In the genomic region with DNA sequence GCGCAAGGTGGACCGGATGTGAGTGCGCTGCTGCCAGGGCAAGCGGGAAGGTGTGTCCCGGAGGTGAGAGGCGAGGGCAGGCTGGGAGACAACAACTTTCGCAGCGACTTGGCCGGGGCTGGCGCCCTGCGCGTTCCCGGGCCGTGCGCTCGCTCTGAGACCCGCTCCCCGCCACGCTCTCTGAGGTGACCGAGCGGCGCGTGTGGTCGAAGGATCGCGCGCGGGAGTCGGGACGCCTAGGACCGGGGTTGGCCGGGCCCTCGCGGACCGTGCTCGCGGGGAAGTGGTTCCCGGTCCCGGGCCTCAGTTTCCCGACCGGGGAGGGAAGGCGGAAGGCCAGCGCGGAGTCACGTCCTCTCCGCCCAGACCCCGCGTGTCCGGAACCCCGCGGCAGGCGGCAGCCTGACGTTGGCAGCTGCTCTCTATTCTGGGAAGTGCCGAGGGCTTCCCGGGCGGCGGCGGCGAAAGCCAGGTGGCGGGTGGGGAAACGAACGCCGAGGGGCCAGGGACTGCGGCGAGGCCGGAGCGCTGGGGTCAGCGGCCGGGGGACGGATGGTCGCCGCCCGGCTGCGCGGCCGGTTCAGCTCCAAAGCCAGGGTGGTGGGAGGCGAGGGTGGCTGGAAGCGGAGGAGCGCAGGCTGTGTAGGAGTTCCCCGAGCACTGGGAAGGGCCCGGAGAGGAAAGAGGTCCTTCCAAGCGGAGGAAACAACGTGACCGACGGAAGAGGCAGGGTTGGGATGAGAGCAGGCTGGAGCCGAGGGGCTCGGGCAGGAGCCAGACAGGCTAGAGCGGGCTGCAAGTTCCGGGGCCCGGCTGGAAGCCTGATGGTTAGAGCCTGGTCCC, we compare ENCODE assay signal across 1 cellular context.
TF ChIP-seq lines count a peak whose summit lies in the region.

No MANE protein-coding gene starts in this region.

TF ChIP-seq in K562, 482 proteins besides CTCF, POLR2A, EP300 and RAD21 (continued from another document and continues in another):
- TF ChIP-seq, protein P1, sequence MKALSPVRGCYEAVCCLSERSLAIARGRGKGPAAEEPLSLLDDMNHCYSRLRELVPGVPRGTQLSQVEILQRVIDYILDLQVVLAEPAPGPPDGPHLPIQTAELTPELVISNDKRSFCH (CRISPR knock-in tag; IDR thresholded peaks at IDR 0.05), result no peak
- TF ChIP-seq, protein P1 (tag; IDR thresholded peaks at IDR 0.05), result no peak
- no peak for TF ChIP-seq WHSC1 (IDR thresholded peaks at IDR 0.05; ENCODE audit: low read length)
- TF ChIP-seq ZBTB17 (CRISPR knock-in tag; IDR thresholded peaks at IDR 0.05), result peak; percentile 79; the same call in 1 of the 2 replicates
- TF ChIP-seq POLR2H (tag; IDR thresholded peaks at IDR 0.05; ENCODE audit: low read depth), result no peak
- TF ChIP-seq ZBED1 (IDR thresholded peaks at IDR 0.05), result no peak
- TF ChIP-seq LEF1 (IDR thresholded peaks at IDR 0.05), result no peak
- TF ChIP-seq ZBTB11 (CRISPR knock-in tag; IDR thresholded peaks at IDR 0.05), result peak in 1 of 3 experiments; percentile 55; a peak in 1 of 6 replicates
- TF ChIP-seq POU5F1 (IDR thresholded peaks at IDR 0.05; ENCODE audit: borderline replicate concordance, low read depth, low read length, partially characterized antibody), result no peak
- no peak for TF ChIP-seq ETS2 (tag; IDR thresholded peaks at IDR 0.05; ENCODE audit: borderline replicate concordance, poor library complexity, severe bottlenecking)
- no peak for TF ChIP-seq GATA2 (CRISPR knock-in tag; IDR thresholded peaks at IDR 0.05)
- TF ChIP-seq FOXJ2 (tag; IDR thresholded peaks at IDR 0.05), result no peak
- no peak for TF ChIP-seq COPS2 (conservative IDR thresholded peaks at IDR 0.05)
- no peak for TF ChIP-seq MBD2 (IDR thresholded peaks at IDR 0.05; ENCODE audit: borderline replicate concordance, low read depth)
- TF ChIP-seq SIN3B (IDR thresholded peaks at IDR 0.05; ENCODE audit: low read depth), result no peak
- TF ChIP-seq, protein P2, sequence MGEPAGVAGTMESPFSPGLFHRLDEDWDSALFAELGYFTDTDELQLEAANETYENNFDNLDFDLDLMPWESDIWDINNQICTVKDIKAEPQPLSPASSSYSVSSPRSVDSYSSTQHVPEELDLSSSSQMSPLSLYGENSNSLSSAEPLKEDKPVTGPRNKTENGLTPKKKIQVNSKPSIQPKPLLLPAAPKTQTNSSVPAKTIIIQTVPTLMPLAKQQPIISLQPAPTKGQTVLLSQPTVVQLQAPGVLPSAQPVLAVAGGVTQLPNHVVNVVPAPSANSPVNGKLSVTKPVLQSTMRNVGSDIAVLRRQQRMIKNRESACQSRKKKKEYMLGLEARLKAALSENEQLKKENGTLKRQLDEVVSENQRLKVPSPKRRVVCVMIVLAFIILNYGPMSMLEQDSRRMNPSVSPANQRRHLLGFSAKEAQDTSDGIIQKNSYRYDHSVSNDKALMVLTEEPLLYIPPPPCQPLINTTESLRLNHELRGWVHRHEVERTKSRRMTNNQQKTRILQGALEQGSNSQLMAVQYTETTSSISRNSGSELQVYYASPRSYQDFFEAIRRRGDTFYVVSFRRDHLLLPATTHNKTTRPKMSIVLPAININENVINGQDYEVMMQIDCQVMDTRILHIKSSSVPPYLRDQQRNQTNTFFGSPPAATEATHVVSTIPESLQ (CRISPR knock-in tag; IDR thresholded peaks at IDR 0.05), result peak; percentile 74; the same call in 1 of the 2 replicates
- TF ChIP-seq USF1 (CRISPR knock-in tag; IDR thresholded peaks at IDR 0.05), result no peak
- TF ChIP-seq TOE1 (IDR thresholded peaks at IDR 0.05; ENCODE audit: borderline replicate concordance), result no peak
- no peak for TF ChIP-seq TOE1 (CRISPR knock-in tag; IDR thresholded peaks at IDR 0.05; ENCODE audit: borderline replicate concordance, low read depth)
- peak; percentile 64 for TF ChIP-seq ZFX (CRISPR knock-in tag; IDR thresholded peaks at IDR 0.05)
- 0 out of 2 replicates have a peak, but pooled peaks have one; percentile 64 for TF ChIP-seq KDM2B (CRISPR knock-in tag; IDR thresholded peaks at IDR 0.05)
- TF ChIP-seq CHD4 (IDR thresholded peaks at IDR 0.05; ENCODE audit: insufficient read depth, insufficient replicate concordance, low read depth, low read length, poor library complexity, severe bottlenecking), result peak; percentile 26
- no peak for TF ChIP-seq ZNF696 (CRISPR knock-in tag; conservative IDR thresholded peaks at IDR 0.05)
- no peak for TF ChIP-seq HMG20B (CRISPR knock-in tag; IDR thresholded peaks at IDR 0.05)
- TF ChIP-seq C11orf30 (IDR thresholded peaks at IDR 0.05; ENCODE audit: low read depth), result no peak
- TF ChIP-seq IRF1 (CRISPR knock-in tag; IDR thresholded peaks at IDR 0.05; ENCODE audit: borderline replicate concordance), result no peak
- TF ChIP-seq ZNF175 (CRISPR knock-in tag; IDR thresholded peaks at IDR 0.05; ENCODE audit: low read depth), result no peak
- TF ChIP-seq BDP1 (IDR thresholded peaks at IDR 0.05; ENCODE audit: insufficient read depth, insufficient read length), result no peak
- peak; percentile 78; the same call in 1 of the 2 replicates for TF ChIP-seq NR3C1 (CRISPR knock-in tag; IDR thresholded peaks at IDR 0.05)
- peak; percentile 64 for TF ChIP-seq GABPB1 (CRISPR knock-in tag; IDR thresholded peaks at IDR 0.05)
- peak; percentile 23; the same call in 1 of the 2 replicates for TF ChIP-seq ZBTB7A (IDR thresholded peaks at IDR 0.05; ENCODE audit: borderline replicate concordance, control insufficient read depth, low read depth, low read length)
- TF ChIP-seq KAT8 (IDR thresholded peaks at IDR 0.05; ENCODE audit: low read depth), result no peak
- TF ChIP-seq ARID4B (CRISPR knock-in tag; IDR thresholded peaks at IDR 0.05), result peak; percentile 66
- TF ChIP-seq KDM4B (IDR thresholded peaks at IDR 0.05; ENCODE audit: borderline replicate concordance in 2 of 2, low read depth in 1 of 2), result no peak
- no peak for TF ChIP-seq RBM34 (IDR thresholded peaks at IDR 0.05; ENCODE audit: borderline replicate concordance, insufficient read depth, low read length)
- TF ChIP-seq NCOA4 (IDR thresholded peaks at IDR 0.05; ENCODE audit: partially characterized antibody), result no peak
- 0 out of 2 replicates have a peak, but pooled peaks have one; percentile 33 for TF ChIP-seq ZNF263 (CRISPR knock-in tag; IDR thresholded peaks at IDR 0.05; ENCODE audit: borderline replicate concordance)
- TF ChIP-seq CEBPG (CRISPR knock-in tag; IDR thresholded peaks at IDR 0.05), result no peak
- no peak for TF ChIP-seq CEBPG (tag; conservative IDR thresholded peaks at IDR 0.05 in 1 of 2, IDR thresholded peaks at IDR 0.05 in 1 of 2)
- TF ChIP-seq NONO (IDR thresholded peaks at IDR 0.05; ENCODE audit: low read depth in 2 of 2, low read length in 1 of 2), result peak; percentile 33 to 37; a peak in 1 of 4 replicates
- TF ChIP-seq E2F4 (CRISPR knock-in tag; IDR thresholded peaks at IDR 0.05; ENCODE audit: low read depth), result peak; percentile 69; the same call in 1 of the 2 replicates
- TF ChIP-seq NR2C1 (IDR thresholded peaks at IDR 0.05), result no peak
- no peak for TF ChIP-seq NR2C1 (tag; IDR thresholded peaks at IDR 0.05)
- no peak for TF ChIP-seq BRD9 (IDR thresholded peaks at IDR 0.05; ENCODE audit: low read depth, partially characterized antibody)
- TF ChIP-seq YBX1 (IDR thresholded peaks at IDR 0.05), result no peak
- no peak for TF ChIP-seq CBX5 (IDR thresholded peaks at IDR 0.05; ENCODE audit: borderline replicate concordance, low read depth)
- peak; percentile 67 for TF ChIP-seq FIP1L1 (IDR thresholded peaks at IDR 0.05; ENCODE audit: low read depth, low read length, poor library complexity, severe bottlenecking)
- no peak for TF ChIP-seq ETV6 (IDR thresholded peaks at IDR 0.05; ENCODE audit: borderline replicate concordance in 1 of 2, low read depth in 2 of 2, low read length in 1 of 2)
- no peak for TF ChIP-seq ETV6 (CRISPR knock-in tag; IDR thresholded peaks at IDR 0.05; ENCODE audit: borderline replicate concordance)
- TF ChIP-seq NCOA6 (IDR thresholded peaks at IDR 0.05), result no peak
- TF ChIP-seq EZH2 (IDR thresholded peaks at IDR 0.05; ENCODE audit: borderline replicate concordance, low read depth, low read length), result no peak
- no peak for TF ChIP-seq ZNF583 (CRISPR knock-in tag; IDR thresholded peaks at IDR 0.05)
- TF ChIP-seq FOXP4 (CRISPR knock-in tag; IDR thresholded peaks at IDR 0.05; ENCODE audit: borderline replicate concordance), result no peak; the same call in 1 of the 2 replicates
